Comparison of ENCODE assay signal across 9 cellular contexts in genomic region chr5:157388148-157388547, GRCh38.
DNase-seq lines count a peak whose midpoint lies in the region; ATAC-seq and TF ChIP-seq lines count a peak whose summit lies in the region.
"Had no signal": no experiment of that assay in that cellular context is flagged by ENCODE, and none has a peak within 500 bp of the region (broad histone marks: within the 10 kb centered on the region; RNA-seq: fewer than 3 reads in every experiment).

No MANE protein-coding gene starts in this region.

- H3K4me1 ChIP-seq in CD4-positive, CD25-positive, alpha-beta regulatory T cell (ENCODE audit: control insufficient read depth, insufficient read depth, low read length, poor library complexity, severe bottlenecking): peaks cover 20% of the 10 kb centered on the region
- no peaks in the 10 kb centered on the region for H3K4me1 ChIP-seq in effector memory CD4-positive, alpha-beta T cell (ENCODE audit: control insufficient read depth, insufficient read depth, low read length, poor library complexity, severe bottlenecking)

- H3K27ac Mint-ChIP-seq in CD4-positive, CD25-positive, alpha-beta regulatory T cell: peak overlapping the region; percentile 91 to 96 (median 96)

- no peaks in the 10 kb centered on the region for H3K27me3 Mint-ChIP-seq in CD4-positive, CD25-positive, alpha-beta regulatory T cell

- H3K9me3 ChIP-seq in CD4-positive, CD25-positive, alpha-beta regulatory T cell (ENCODE audit: control insufficient read depth in 2 of 2, low read length in 2 of 2): no peaks in the 10 kb centered on the region
- H3K9me3 ChIP-seq in effector memory CD4-positive, alpha-beta T cell (ENCODE audit: control insufficient read depth, low read length): no peaks in the 10 kb centered on the region

- peaks cover 19 to 37% (median 26%) of the 10 kb centered on the region in 4 donors for H3K4me1 Mint-ChIP-seq in CD4-positive, CD25-positive, alpha-beta regulatory T cell

- no peaks in the 10 kb centered on the region for H3K27me3 ChIP-seq in CD4-positive, CD25-positive, alpha-beta regulatory T cell (ENCODE audit: control insufficient read depth, insufficient read depth, low read length)
- H3K27me3 ChIP-seq in effector memory CD4-positive, alpha-beta T cell (replicated peaks; ENCODE audit: control insufficient read depth, insufficient read depth, low read length, poor library complexity, severe bottlenecking): no peaks in the 10 kb centered on the region

- no peak for DNase-seq in CD4-positive, CD25-positive, alpha-beta regulatory T cell
- peak; percentile 68 for DNase-seq in NCI-H446 treated with DMSO at 0.1 percent for 48 hours (lab: John Stamatoyannopoulos, UW)
- DNase-seq in effector memory CD4-positive, alpha-beta T cell: no peak
- no peak for DNase-seq in omental fat pad (ENCODE audit: low spot score)
- DNase-seq in SW 1271 (lab: John Stamatoyannopoulos, UW): no peak
- DNase-seq in NCI-H187 treated with DMSO at 0.1 percent for 48 hours (lab: John Stamatoyannopoulos, UW): no peak
- DNase-seq: NCI-H2029 had no signal

- H3K4me3 Mint-ChIP-seq in CD4-positive, CD25-positive, alpha-beta regulatory T cell: no peak overlapping the region

- H3K36me3 ChIP-seq in CD4-positive, CD25-positive, alpha-beta regulatory T cell (ENCODE audit: control insufficient read depth, insufficient read depth, low read length): peaks cover 94% of the 10 kb centered on the region
- peaks cover 87% of the 10 kb centered on the region for H3K36me3 ChIP-seq in effector memory CD4-positive, alpha-beta T cell (ENCODE audit: control insufficient read depth, insufficient read depth, low read length)

- TF ChIP-seq CTCF in omental fat pad (IDR thresholded peaks at IDR 0.05): no peak

- H3K27ac ChIP-seq in CD4-positive, CD25-positive, alpha-beta regulatory T cell (ENCODE audit: insufficient read depth, low read length, poor library complexity, severe bottlenecking): peak overlapping the region; percentile 37
- peak overlapping the region; percentile 34 for H3K27ac ChIP-seq in effector memory CD4-positive, alpha-beta T cell (ENCODE audit: insufficient read depth, low read length, poor library complexity, severe bottlenecking)

- peaks cover 54% of the 10 kb centered on the region for H3K36me3 Mint-ChIP-seq in CD4-positive, CD25-positive, alpha-beta regulatory T cell

- H3K4me3 ChIP-seq in CD4-positive, CD25-positive, alpha-beta regulatory T cell (ENCODE audit: low read depth, low read length): no peak overlapping the region
- H3K4me3 ChIP-seq in effector memory CD4-positive, alpha-beta T cell (ENCODE audit: insufficient read depth, low read depth, low read length, poor library complexity, severe bottlenecking): no peak overlapping the region

- ATAC-seq in CD4-positive, CD25-positive, alpha-beta regulatory T cell (ENCODE audit: low read depth in 2 of 2): no peak
- peak; percentile 12 for ATAC-seq in omental fat pad (ENCODE audit: low FRiP score)
- no peak for ATAC-seq in HG03460 (IDR thresholded peaks at IDR 0.05; ENCODE audit: unreplicated experiment)
- ATAC-seq in HG03045 (IDR thresholded peaks at IDR 0.05; ENCODE audit: unreplicated experiment): no peak

- H3K9me3 Mint-ChIP-seq in CD4-positive, CD25-positive, alpha-beta regulatory T cell: no peaks in the 10 kb centered on the region
